ENCODE assay signal across 12 cellular contexts in genomic region chr3:72345980-72346379, GRCh38.
DNase-seq lines count a peak whose midpoint lies in the region; ATAC-seq and TF ChIP-seq lines count a peak whose summit lies in the region.
"Had no signal": no experiment of that assay in that cellular context is flagged by ENCODE, and none has a peak within 500 bp of the region (broad histone marks: within the 10 kb centered on the region; RNA-seq: fewer than 3 reads in every experiment).

No MANE protein-coding gene starts in this region.

- no peak overlapping the region for H3K9ac ChIP-seq in fibroblast of lung (ENCODE audit: insufficient read depth, low read length)
- H3K9ac ChIP-seq in smooth muscle cell (ENCODE audit: low read depth), result no peak overlapping the region

- H3K4me3 ChIP-seq in fibroblast of lung (replicated peaks in 1 of 4; ENCODE audit: control extremely low read depth in 1 of 4, insufficient read depth in 1 of 4, low read depth in 3 of 4, low read length in 4 of 4) (no peak overlapping the region), smooth muscle cell (no peak overlapping the region)
- H3K4me3 ChIP-seq: ovary had no signal

- intact Hi-C loops in Right ventricle myocardium inferior (cut with DNase I), result no loop called here

- no peak overlapping the region for H3K27ac Mint-ChIP-seq in activated T-cell treated with anti-CD3 and anti-CD28 coated beads, Interleukin-2, amount 50 U/mL, for 24 hours

- no peak overlapping the region for H3K4me3 Mint-ChIP-seq in activated T-cell treated with anti-CD3 and anti-CD28 coated beads, Interleukin-2, amount 50 U/mL, for 24 hours

- H3K27me3 Mint-ChIP-seq in activated T-cell treated with anti-CD3 and anti-CD28 coated beads, Interleukin-2, amount 50 U/mL, for 24 hours, result no peaks in the 10 kb centered on the region

- no peaks in the 10 kb centered on the region for H3K9me3 Mint-ChIP-seq in activated T-cell treated with anti-CD3 and anti-CD28 coated beads, Interleukin-2, amount 50 U/mL, for 24 hours
- H3K9me3 Mint-ChIP-seq: activated T-helper 2 cell treated with anti-CD3 and anti-CD28 coated beads, Interferon-gamma antibody, Interleukin-2, Interleukin-4, amounts not matched to agents 10 μg/mL and 5 μg/mL and 100 μg/mL, durations not matched to agents 14 hours and 24 hours and 36 hours had no signal

- H3K36me3 Mint-ChIP-seq in activated T-cell treated with anti-CD3 and anti-CD28 coated beads, Interleukin-2, amount 50 U/mL, for 24 hours (ENCODE audit: low read depth), result no peaks in the 10 kb centered on the region

- DNase-seq in activated T-cell treated with anti-CD3 and anti-CD28 coated beads, Interleukin-2, amount 50 U/mL, for 24 hours, result peak; percentile 30
- no peak for DNase-seq in activated T-cell treated with anti-CD3 and anti-CD28 coated beads, Interleukin-2, amount 50 U/mL, for 48 hours
- DNase-seq in RWPE1 (ENCODE audit: low spot score) (no peak), fibroblast of lung (ENCODE audit: low read depth in 2 of 2) (no peak), smooth muscle cell (lab: John Stamatoyannopoulos, UW; ENCODE audit: unreplicated experiment) (no peak), NCI-H1436 treated with DMSO at 0.1 percent for 48 hours (lab: John Stamatoyannopoulos, UW) (no peak), Right ventricle myocardium inferior (ENCODE audit: missing footprints) (no peak)
- DNase-seq: activated CD4-positive, alpha-beta T cell treated with anti-CD3 and anti-CD28 coated beads for 1 hour; NCI-H345 had no signal

- no peaks in the 10 kb centered on the region for H3K9me3 ChIP-seq in fibroblast of lung (ENCODE audit: control insufficient read depth, insufficient read depth, low read depth, low read length)
- no peaks in the 10 kb centered on the region for H3K9me3 ChIP-seq in smooth muscle cell (replicated peaks; ENCODE audit: low read depth)
- H3K9me3 ChIP-seq: ovary had no signal

- peaks cover 3% of the 10 kb centered on the region for H3F3A ChIP-seq in smooth muscle cell (ENCODE audit: low read depth)

- H3K4me1 ChIP-seq in fibroblast of lung (ENCODE audit: control insufficient read depth, extremely low read depth, insufficient read depth, low read length) (peaks cover 2% of the 10 kb centered on the region), smooth muscle cell (ENCODE audit: low read depth) (no peaks in the 10 kb centered on the region)

- H3K36me3 ChIP-seq in fibroblast of lung (ENCODE audit: control insufficient read depth, insufficient read depth, low read length), result no peaks in the 10 kb centered on the region
- no peaks in the 10 kb centered on the region for H3K36me3 ChIP-seq in smooth muscle cell (ENCODE audit: low read depth)
- H3K36me3 ChIP-seq: ovary had no signal

- peaks cover 70% of the 10 kb centered on the region for H3K4me1 Mint-ChIP-seq in activated T-cell treated with anti-CD3 and anti-CD28 coated beads, Interleukin-2, amount 50 U/mL, for 24 hours (ENCODE audit: low read depth)

- H2AFZ ChIP-seq in fibroblast of lung (ENCODE audit: low read length) (no peak overlapping the region), smooth muscle cell (ENCODE audit: low read depth) (no peak overlapping the region)

- POLR2A ChIA-PET in RWPE1 (lab: Yijun Ruan, JAX; ENCODE audit: low non-redundant PET), result no interaction called here

- ATAC-seq in HG03460 (IDR thresholded peaks at IDR 0.05; ENCODE audit: unreplicated experiment), result no peak
- ATAC-seq in Right ventricle myocardium inferior, result no peak

- CTCF ChIA-PET in RWPE1 (lab: Yijun Ruan, JAX), result no interaction called here

- TF ChIP-seq CTCF in RWPE1 (conservative IDR thresholded peaks at IDR 0.05; ENCODE audit: low read depth) (no peak), fibroblast of lung (conservative IDR thresholded peaks at IDR 0.05 in 1 of 2, IDR thresholded peaks at IDR 0.05 in 1 of 2; ENCODE audit: low read depth in 1 of 2, low read length in 2 of 2) (no peak), smooth muscle cell (IDR thresholded peaks at IDR 0.05; ENCODE audit: borderline replicate concordance, insufficient read depth, poor library complexity, severe bottlenecking) (no peak)

- no peaks in the 10 kb centered on the region for H4K20me1 ChIP-seq in fibroblast of lung (ENCODE audit: control insufficient read depth, extremely low read depth, insufficient read depth, low read length)
- no peaks in the 10 kb centered on the region for H4K20me1 ChIP-seq in smooth muscle cell (ENCODE audit: low read depth)

- no peak overlapping the region for H3K4me2 ChIP-seq in fibroblast of lung (ENCODE audit: extremely low read depth, insufficient read depth, low read length)
- peak overlapping the region; percentile 14 for H3K4me2 ChIP-seq in smooth muscle cell

- WGBS in smooth muscle cell (ENCODE audit: low lambda C conversion rate), result 84% methylated on average over 7 of the region's 7 CpGs

- H3K27me3 ChIP-seq in fibroblast of lung (ENCODE audit: control insufficient read depth, insufficient read depth, low read length) (no peaks in the 10 kb centered on the region), smooth muscle cell (ENCODE audit: low read depth) (no peaks in the 10 kb centered on the region)
- H3K27me3 ChIP-seq: ovary had no signal

- H3K79me2 ChIP-seq in fibroblast of lung (ENCODE audit: control insufficient read depth, insufficient read depth, low read length) (no peaks in the 10 kb centered on the region), smooth muscle cell (ENCODE audit: low read depth) (no peaks in the 10 kb centered on the region)

- peak overlapping the region; percentile 94 for H3K27ac ChIP-seq in RWPE1
- H3K27ac ChIP-seq in fibroblast of lung (ENCODE audit: insufficient read depth, low read length), result peak overlapping the region; percentile 37
- H3K27ac ChIP-seq in smooth muscle cell (ENCODE audit: low read depth), result peak overlapping the region; percentile 80
- H3K27ac ChIP-seq: ovary had no signal

Comparison
In these comparisons a context has a peak if more than half of its experiments do, and no peak if none do; other contexts are left out.
1. H3K27ac ChIP-seq: peak in every context shown above with its lines; median percentile 94 in RWPE1; 80 in smooth muscle cell; 37 in fibroblast of lung.